In the genomic region with DNA sequence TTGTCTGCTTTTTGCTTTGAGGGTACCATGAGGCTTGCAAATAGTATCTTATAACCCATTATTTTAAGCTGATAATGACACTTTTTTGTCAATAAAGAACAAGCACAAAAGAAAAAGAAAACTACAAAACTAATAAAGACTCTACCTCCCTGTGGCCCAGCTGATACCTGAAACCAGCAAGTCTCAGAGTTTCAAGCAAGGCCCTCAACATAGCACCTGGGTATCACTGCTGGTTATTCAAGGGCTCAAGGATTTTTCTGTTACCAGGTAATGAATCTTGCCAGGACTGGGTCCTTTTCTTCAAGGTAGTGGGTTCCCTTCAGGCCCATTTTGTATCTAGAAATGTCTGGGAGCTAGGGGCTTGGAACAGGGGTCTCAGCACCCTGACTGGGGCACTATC, we compare ENCODE assay signal across 2 cellular contexts.
TF ChIP-seq lines count a peak whose summit lies in the region.

No MANE protein-coding gene starts in this region.

TF ChIP-seq in WTC11, 78 proteins besides CTCF, POLR2A, EP300 and RAD21:
- TF ChIP-seq, protein P1, sequence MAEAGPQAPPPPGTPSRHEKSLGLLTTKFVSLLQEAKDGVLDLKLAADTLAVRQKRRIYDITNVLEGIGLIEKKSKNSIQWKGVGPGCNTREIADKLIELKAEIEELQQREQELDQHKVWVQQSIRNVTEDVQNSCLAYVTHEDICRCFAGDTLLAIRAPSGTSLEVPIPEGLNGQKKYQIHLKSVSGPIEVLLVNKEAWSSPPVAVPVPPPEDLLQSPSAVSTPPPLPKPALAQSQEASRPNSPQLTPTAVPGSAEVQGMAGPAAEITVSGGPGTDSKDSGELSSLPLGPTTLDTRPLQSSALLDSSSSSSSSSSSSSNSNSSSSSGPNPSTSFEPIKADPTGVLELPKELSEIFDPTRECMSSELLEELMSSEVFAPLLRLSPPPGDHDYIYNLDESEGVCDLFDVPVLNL (CRISPR knock-in tag; IDR thresholded peaks at IDR 0.05; ENCODE audit: borderline replicate concordance, low read depth), result no peak
- TF ChIP-seq, protein P2, sequence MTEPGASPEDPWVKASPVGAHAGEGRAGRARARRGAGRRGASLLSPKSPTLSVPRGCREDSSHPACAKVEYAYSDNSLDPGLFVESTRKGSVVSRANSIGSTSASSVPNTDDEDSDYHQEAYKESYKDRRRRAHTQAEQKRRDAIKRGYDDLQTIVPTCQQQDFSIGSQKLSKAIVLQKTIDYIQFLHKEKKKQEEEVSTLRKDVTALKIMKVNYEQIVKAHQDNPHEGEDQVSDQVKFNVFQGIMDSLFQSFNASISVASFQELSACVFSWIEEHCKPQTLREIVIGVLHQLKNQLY (CRISPR knock-in tag; IDR thresholded peaks at IDR 0.05), result no peak
- TF ChIP-seq, protein P3, sequence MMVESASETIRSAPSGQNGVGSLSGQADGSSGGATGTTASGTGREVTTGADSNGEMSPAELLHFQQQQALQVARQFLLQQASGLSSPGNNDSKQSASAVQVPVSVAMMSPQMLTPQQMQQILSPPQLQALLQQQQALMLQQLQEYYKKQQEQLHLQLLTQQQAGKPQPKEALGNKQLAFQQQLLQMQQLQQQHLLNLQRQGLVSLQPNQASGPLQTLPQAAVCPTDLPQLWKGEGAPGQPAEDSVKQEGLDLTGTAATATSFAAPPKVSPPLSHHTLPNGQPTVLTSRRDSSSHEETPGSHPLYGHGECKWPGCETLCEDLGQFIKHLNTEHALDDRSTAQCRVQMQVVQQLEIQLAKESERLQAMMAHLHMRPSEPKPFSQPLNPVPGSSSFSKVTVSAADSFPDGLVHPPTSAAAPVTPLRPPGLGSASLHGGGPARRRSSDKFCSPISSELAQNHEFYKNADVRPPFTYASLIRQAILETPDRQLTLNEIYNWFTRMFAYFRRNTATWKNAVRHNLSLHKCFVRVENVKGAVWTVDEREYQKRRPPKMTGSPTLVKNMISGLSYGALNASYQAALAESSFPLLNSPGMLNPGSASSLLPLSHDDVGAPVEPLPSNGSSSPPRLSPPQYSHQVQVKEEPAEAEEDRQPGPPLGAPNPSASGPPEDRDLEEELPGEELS (CRISPR knock-in tag; IDR thresholded peaks at IDR 0.05), result no peak
- TF ChIP-seq ZNF219 (CRISPR knock-in tag; IDR thresholded peaks at IDR 0.05; ENCODE audit: borderline replicate concordance) (no peak), SMAD4 (CRISPR knock-in tag; IDR thresholded peaks at IDR 0.05) (no peak), ETV6 (CRISPR knock-in tag; IDR thresholded peaks at IDR 0.05) (no peak), RELA (CRISPR knock-in tag; IDR thresholded peaks at IDR 0.05; ENCODE audit: borderline replicate concordance) (no peak), TCF7 (CRISPR knock-in tag; IDR thresholded peaks at IDR 0.05; ENCODE audit: low read depth) (no peak), MYBL2 (CRISPR knock-in tag; IDR thresholded peaks at IDR 0.05) (no peak)

TF ChIP-seq in GM12891, 5 proteins besides CTCF, POLR2A, EP300 and RAD21:
- no peak for TF ChIP-seq POU2F2 (IDR thresholded peaks at IDR 0.05; ENCODE audit: low read depth, low read length)
